Comparison of ENCODE assay signal across 10 cellular contexts in the genomic region with DNA sequence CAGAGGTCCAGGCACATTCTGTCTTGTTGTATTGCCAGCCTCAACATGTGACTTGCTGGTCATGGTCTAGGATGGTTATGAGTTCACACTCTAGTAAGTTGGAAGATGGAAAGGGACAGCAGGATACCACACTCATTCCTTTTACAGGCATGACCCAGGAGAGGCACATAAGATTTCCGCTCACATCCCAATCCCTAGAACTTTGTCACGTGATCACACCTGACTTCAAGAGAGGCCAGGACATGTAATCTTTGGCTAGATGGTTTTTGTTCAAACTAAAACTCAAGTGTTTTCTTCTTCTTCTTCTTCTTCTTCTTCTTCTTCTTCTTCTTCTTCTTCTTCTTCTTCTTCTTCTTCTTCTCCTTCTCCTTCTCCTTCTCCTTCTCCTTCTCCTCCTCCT. TPM values are rescaled to one million over a fixed set of nuclear protein-coding genes. Genes with fewer than 3 reads are reported as not detected.
"Had no signal": no experiment of that assay in that cellular context is flagged by ENCODE, and none has a peak within 500 bp of the region (broad histone marks: within the 10 kb centered on the region; RNA-seq: fewer than 3 reads in every experiment).

No MANE protein-coding gene starts in this region.

- ATAC-seq: HCT116 had no signal

- DNase-seq: GM23248, GOT3, H7, Kasumi-1, KG1 had no signal

- H3K27ac ChIP-seq: GM23248 had no signal

- H3K9ac ChIP-seq: GM23248 had no signal

- H3K27ac Mint-ChIP-seq: IgD-negative memory B cell had no signal

- H3K36me3 Mint-ChIP-seq: IgD-negative memory B cell had no signal

- H3K4me3 ChIP-seq: GM23248, HAP-1 had no signal

- H2AFZ ChIP-seq: GM23248 had no signal

RNA-seq across cellular contexts. Expression of a gene that starts 53.4 kb away (rescaled TPM):
- total RNA-seq: GM23248, H4, H7, HT-29 had no signal
- polyA plus RNA-seq: GM23248, IgD-negative memory B cell had no signal
